Comparison of ENCODE assay signal across 10 cellular contexts in the genomic region with DNA sequence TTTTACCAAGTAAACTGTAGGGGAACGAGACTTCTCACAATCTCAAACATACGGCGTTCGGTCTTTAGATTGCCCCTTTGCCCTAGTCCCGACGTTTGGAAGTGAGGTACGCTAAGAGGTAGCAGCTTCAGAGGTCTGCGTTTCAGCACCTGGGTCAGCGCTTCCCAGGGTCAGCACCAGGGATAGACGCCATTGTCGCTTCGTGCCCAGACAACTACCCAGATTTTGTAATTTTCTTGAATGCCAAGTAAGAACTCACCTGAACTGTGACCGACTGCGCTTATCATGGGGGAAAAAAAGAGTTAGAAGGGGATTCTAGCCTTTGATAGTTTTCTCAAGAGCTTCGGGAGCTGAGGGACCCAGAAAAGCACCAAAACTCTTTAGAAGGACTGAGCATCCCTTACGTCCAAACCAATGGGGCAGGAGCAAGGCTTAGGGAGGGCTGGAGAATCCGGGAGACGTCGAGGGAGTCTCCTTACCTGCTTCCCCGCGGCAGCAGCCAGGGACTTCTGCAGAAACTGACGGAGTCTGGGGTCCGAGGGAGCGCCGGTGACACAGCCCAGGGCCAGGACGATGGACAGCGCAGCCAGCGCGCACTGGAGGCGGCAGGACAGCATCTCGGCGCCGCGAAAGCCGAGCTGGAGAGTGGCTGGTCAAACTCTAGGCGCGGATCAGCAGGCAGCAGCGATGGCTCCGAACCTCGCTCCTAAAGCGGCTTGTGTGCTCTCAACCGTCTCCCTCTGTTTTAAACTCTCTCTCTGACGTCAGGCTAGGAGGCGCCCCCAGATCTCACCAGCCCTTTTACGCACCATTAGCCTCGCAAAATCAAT. TPM values are rescaled to one million over a fixed set of nuclear protein-coding genes. Genes with fewer than 3 reads are reported as not detected.
DNase-seq lines count a peak whose midpoint lies in the region; ATAC-seq, FAIRE-seq and TF ChIP-seq lines count a peak whose summit lies in the region.
"Had no signal": no experiment of that assay in that cellular context is flagged by ENCODE, and none has a peak within 500 bp of the region (broad histone marks: within the 10 kb centered on the region; RNA-seq: fewer than 3 reads in every experiment).

TSS of gene SST (minus strand) at position 720 of the 830 bp plus-strand sequence. CDS start at position 617, 103 bp downstream.

- peak within 1 kb of the TSS; percentile 58 for H3K4me3 ChIP-seq in iPS-20b (ENCODE audit: low read length)

- H3K4me3 Mint-ChIP-seq in activated naive CD8-positive, alpha-beta T cell treated with anti-CD3 and anti-CD28 coated beads, Interleukin-2, amount 10 ng/mL, durations not matched to agents 7 days and 5 days = no peak within 1 kb of the TSS
- H3K4me3 Mint-ChIP-seq: T-cell had no signal

- H3K9me3 Mint-ChIP-seq in activated naive CD8-positive, alpha-beta T cell treated with anti-CD3 and anti-CD28 coated beads, Interleukin-2, amount 10 ng/mL, durations not matched to agents 7 days and 5 days = no peaks in the 10 kb centered on the region

- POLR2A ChIA-PET in activated naive CD8-positive, alpha-beta T cell treated with anti-CD3 and anti-CD28 coated beads, Interleukin-2, amount 10 ng/mL, durations not matched to agents 7 days and 5 days (lab: Charles Lee) = no interaction called here

- no peaks in the 10 kb centered on the region for H3K36me3 ChIP-seq in iPS-20b (ENCODE audit: insufficient read depth, low read depth, low read length)

- no peak for TF ChIP-seq POLR2A in GM12892 (IDR thresholded peaks at IDR 0.05; ENCODE audit: low read depth, low read length)

- H3K27ac Mint-ChIP-seq in activated naive CD8-positive, alpha-beta T cell treated with anti-CD3 and anti-CD28 coated beads, Interleukin-2, amount 10 ng/mL, durations not matched to agents 7 days and 5 days = no peak within 1 kb of the TSS
- H3K27ac Mint-ChIP-seq: T-cell had no signal

- H3K9ac ChIP-seq in iPS-20b (ENCODE audit: low read depth, low read length) = no peak within 1 kb of the TSS

- H3K4me1 ChIP-seq in iPS-20b (ENCODE audit: insufficient read depth, low read length) = no peaks in the 10 kb centered on the region

- no peaks in the 10 kb centered on the region for H3K9me3 ChIP-seq in iPS-20b (ENCODE audit: insufficient read depth, low read depth, low read length)

- peaks cover 51% of the 10 kb centered on the region for H3K27me3 Mint-ChIP-seq in activated naive CD8-positive, alpha-beta T cell treated with anti-CD3 and anti-CD28 coated beads, Interleukin-2, amount 10 ng/mL, durations not matched to agents 7 days and 5 days

- DNase-seq in activated naive CD4-positive, alpha-beta T cell treated with Interleukin-2 at 50 U/mL for 16 hours = peak; percentile 6
- DNase-seq in activated naive CD4-positive, alpha-beta T cell (lab: John Stamatoyannopoulos, UW) = no peak
- peak; percentile 46 for DNase-seq in activated naive CD8-positive, alpha-beta T cell treated with anti-CD3 and anti-CD28 coated beads, Interleukin-2, amount 10 ng/mL, durations not matched to agents 7 days and 5 days
- peak; percentile 48 for DNase-seq in ureter (ENCODE audit: low spot score)
- DNase-seq in GM12892 (ENCODE audit: insufficient read length) = no peak

- H3K36me3 Mint-ChIP-seq in activated naive CD8-positive, alpha-beta T cell treated with anti-CD3 and anti-CD28 coated beads, Interleukin-2, amount 10 ng/mL, durations not matched to agents 7 days and 5 days = no peaks in the 10 kb centered on the region
- H3K36me3 Mint-ChIP-seq: T-cell had no signal

- no peak for FAIRE-seq in GM12892 (lab: Jason Lieb, UNC)

- no peak within 1 kb of the TSS for H3K27ac ChIP-seq in iPS-20b (ENCODE audit: low read length)
- H3K27ac ChIP-seq: C4-2B had no signal

- no peaks in the 10 kb centered on the region for H3K4me1 Mint-ChIP-seq in activated naive CD8-positive, alpha-beta T cell treated with anti-CD3 and anti-CD28 coated beads, Interleukin-2, amount 10 ng/mL, durations not matched to agents 7 days and 5 days
- H3K4me1 Mint-ChIP-seq: T-cell had no signal

- ATAC-seq in activated naive CD8-positive, alpha-beta T cell treated with anti-CD3 and anti-CD28 coated beads, Interleukin-2, amount 10 ng/mL, durations not matched to agents 7 days and 5 days (ENCODE audit: low read depth) = peak; percentile 52
- no peak for ATAC-seq in GM21526 (IDR thresholded peaks at IDR 0.05; ENCODE audit: low FRiP score, unreplicated experiment)
- ATAC-seq in GM19023 (IDR thresholded peaks at IDR 0.05; ENCODE audit: unreplicated experiment) = no peak
- ATAC-seq: T-cell had no signal

- peaks cover 60% of the 10 kb centered on the region for H3K27me3 ChIP-seq in iPS-20b (ENCODE audit: insufficient read depth, low read length)

RNA-seq across cellular contexts. Expression of gene SST, which starts in this region (rescaled TPM):
- total RNA-seq in activated naive CD8-positive, alpha-beta T cell treated with anti-CD3 and anti-CD28 coated beads, Interleukin-2, amount 10 ng/mL, durations not matched to agents 7 days and 5 days = not detected
- 3.6 TPM for total RNA-seq in ureter
- polyA plus RNA-seq in GM12892 (2012; ENCODE audit: missing spikeins) = not detected
- total RNA-seq: T-cell had no signal

Comparison
In these comparisons a context has a peak if more than half of its experiments do, and no peak if none do; other contexts are left out.
1. DNase-seq: peak in activated naive CD4-positive, alpha-beta T cell treated with Interleukin-2 at 50 U/mL for 16 hours (single experiment) and ureter (single experiment); none in activated naive CD4-positive, alpha-beta T cell (0 of 4) and GM12892 (single experiment).
2. Peak in DNase-seq and ATAC-seq in activated naive CD8-positive, alpha-beta T cell treated with anti-CD3 and anti-CD28 coated beads, Interleukin-2, amount 10 ng/mL, durations not matched to agents 7 days and 5 days; RNA of the gene not detected or under 1 TPM.